Comparison of ENCODE assay signal across 8 cellular contexts in the genomic region with DNA sequence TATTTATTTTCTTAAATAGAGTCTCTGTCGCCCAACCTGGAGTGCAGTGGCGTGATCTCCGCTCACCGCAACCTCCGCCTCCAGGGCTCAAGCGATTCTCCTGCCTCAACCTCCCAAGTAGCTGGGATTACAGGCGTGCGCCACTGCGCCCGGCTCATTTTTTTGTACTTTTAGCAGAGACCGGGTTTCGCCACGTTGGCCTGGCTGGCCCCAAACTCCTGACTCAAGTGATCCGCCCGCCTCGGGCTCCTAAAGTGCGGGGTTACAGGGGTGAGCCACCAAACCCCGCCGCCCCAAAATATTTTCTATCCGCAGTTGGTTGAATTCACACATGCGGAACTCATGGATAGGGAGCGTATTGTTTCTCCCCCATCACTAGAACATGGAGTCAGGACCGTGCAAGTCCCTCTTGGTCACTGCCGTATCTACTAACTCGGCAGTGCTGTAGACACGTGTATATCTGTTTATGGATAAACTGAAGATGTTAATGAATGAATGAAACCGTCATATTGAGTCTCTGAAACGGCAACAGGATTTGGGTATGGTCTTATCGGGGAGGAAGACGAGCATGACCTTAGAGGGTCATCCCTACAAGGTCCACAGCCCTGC. TPM values are rescaled to one million over a fixed set of nuclear protein-coding genes. Genes with fewer than 3 reads are reported as not detected.
DNase-seq lines count a peak whose midpoint lies in the region; ATAC-seq, FAIRE-seq and TF ChIP-seq lines count a peak whose summit lies in the region.

No MANE protein-coding gene starts in this region.

- no peaks in the 10 kb centered on the region for H3K9me2 ChIP-seq in SK-N-SH

- H2AFZ ChIP-seq in SK-N-SH (ENCODE audit: low read depth) (peak overlapping the region; percentile 81), smooth muscle cell (ENCODE audit: low read depth) (peak overlapping the region; percentile 97)

- H3K9me3 Mint-ChIP-seq in activated CD4-positive, alpha-beta memory T cell treated with anti-CD3 and anti-CD28 coated beads for 36 hours, result no peaks in the 10 kb centered on the region

- H3K9me3 ChIP-seq in SK-N-SH, result no peaks in the 10 kb centered on the region
- H3K9me3 ChIP-seq in smooth muscle cell (replicated peaks; ENCODE audit: low read depth), result no peaks in the 10 kb centered on the region

- no peak; the same call in 2 of the 3 replicates for ATAC-seq in SK-N-SH treated with all-trans-retinoic acid at 6 μM for 48 hours
- ATAC-seq in left ventricle myocardium superior, result no peak

- H3K4me1 ChIP-seq in SK-N-SH (ENCODE audit: control insufficient read depth in 1 of 2, insufficient read depth in 2 of 2, low read depth in 1 of 2, low read length in 1 of 2) (peaks cover 8 to 17% of the 10 kb centered on the region in 2 experiments; a peak in 3 of 4 replicates), smooth muscle cell (ENCODE audit: low read depth) (peaks cover 20% of the 10 kb centered on the region)

- peaks cover 81% of the 10 kb centered on the region for H3K79me2 ChIP-seq in SK-N-SH (ENCODE audit: insufficient read depth)
- H3K79me2 ChIP-seq in smooth muscle cell (ENCODE audit: low read depth), result peaks cover 51% of the 10 kb centered on the region

- H3K36me3 Mint-ChIP-seq in activated CD4-positive, alpha-beta memory T cell treated with anti-CD3 and anti-CD28 coated beads for 36 hours, result peaks cover 6% of the 10 kb centered on the region

- peak overlapping the region; percentile 96 for H3K27ac Mint-ChIP-seq in activated CD4-positive, alpha-beta memory T cell treated with anti-CD3 and anti-CD28 coated beads for 36 hours

- H3K4me3 ChIP-seq in SK-N-SH (ENCODE audit: low read depth in 2 of 2, low read length in 1 of 2) (peak overlapping the region; percentile 93 to 99), smooth muscle cell (peak overlapping the region; percentile 67)

- no peaks in the 10 kb centered on the region for H4K20me1 ChIP-seq in SK-N-SH (ENCODE audit: insufficient read depth)
- H4K20me1 ChIP-seq in smooth muscle cell (ENCODE audit: low read depth), result peaks cover 13% of the 10 kb centered on the region

- H3F3A ChIP-seq in SK-N-SH (replicated peaks; ENCODE audit: insufficient read depth) (peaks cover 7% of the 10 kb centered on the region), smooth muscle cell (ENCODE audit: low read depth) (peaks cover 3% of the 10 kb centered on the region)

- POLR2A ChIA-PET in SK-N-SH (lab: Yijun Ruan, JAX), result interaction anchor here (0.9 to 2.6 kb wide), 5 partner anchors 120 to 453 kb away, joined by 3 to 24 read pairs (median 3); a partner anchor contains a TSS
- POLR2A ChIA-PET in activated CD4-positive, alpha-beta memory T cell treated with anti-CD3 and anti-CD28 coated beads for 36 hours (lab: Charles Lee), result interaction anchor here (3.1 kb wide), 1 partner anchor 81 kb away, joined by 16 read pairs; no protein-coding TSS in a partner anchor

- H3K4me2 ChIP-seq in SK-N-SH, result peak overlapping the region; percentile 91
- peak overlapping the region; percentile 86 for H3K4me2 ChIP-seq in smooth muscle cell

- intact Hi-C loops in activated CD4-positive, alpha-beta memory T cell treated with anti-CD3 and anti-CD28 coated beads for 36 hours (cut with micrococcal nuclease), result loop anchor here (5.0 kb wide), 1 partner anchor 396 kb away; no protein-coding TSS in a partner anchor
- intact Hi-C loops in left ventricle myocardium superior (cut with micrococcal nuclease), result no loop called here

- H3K27ac ChIP-seq in SK-N-SH (ENCODE audit: low read depth in 2 of 2, low read length in 1 of 2) (peak overlapping the region; percentile 93 to 98), smooth muscle cell (ENCODE audit: low read depth) (no peak overlapping the region)

- CTCF ChIA-PET in SK-N-SH (lab: Yijun Ruan, JAX), result interaction anchor here (1.1 to 2.5 kb wide), 5 partner anchors 8 to 454 kb away, joined by 3 to 19 read pairs (median 4); no protein-coding TSS in a partner anchor
- CTCF ChIA-PET in activated CD4-positive, alpha-beta memory T cell treated with anti-CD3 and anti-CD28 coated beads for 36 hours (lab: Charles Lee), result interaction anchor here (1.0 to 1.2 kb wide), 2 partner anchors 80 to 117 kb away, joined by 3 to 4 read pairs; no protein-coding TSS in a partner anchor

- WGBS in SK-N-SH (ENCODE audit: low lambda C conversion rate), result 38% methylated on average over 30 of the region's 30 CpGs
- 42% methylated on average over 30 of the region's 30 CpGs for WGBS in smooth muscle cell (ENCODE audit: low lambda C conversion rate)

- H3K27me3 ChIP-seq in SK-N-SH (ENCODE audit: insufficient read depth) (no peaks in the 10 kb centered on the region), smooth muscle cell (ENCODE audit: low read depth) (no peaks in the 10 kb centered on the region)

- no peaks in the 10 kb centered on the region for H3K27me3 Mint-ChIP-seq in activated CD4-positive, alpha-beta memory T cell treated with anti-CD3 and anti-CD28 coated beads for 36 hours

- peaks cover 0 to 17% of the 10 kb centered on the region in 2 experiments for H3K36me3 ChIP-seq in SK-N-SH (replicated peaks in 1 of 2; ENCODE audit: control insufficient read depth in 1 of 2, insufficient read depth in 2 of 2, low read length in 1 of 2)
- no peaks in the 10 kb centered on the region for H3K36me3 ChIP-seq in smooth muscle cell (ENCODE audit: low read depth)

- no peak for TF ChIP-seq POLR2A in H54 (IDR thresholded peaks at IDR 0.05; ENCODE audit: low read depth, low read length)

- H3K4me1 Mint-ChIP-seq in activated CD4-positive, alpha-beta memory T cell treated with anti-CD3 and anti-CD28 coated beads for 36 hours (ENCODE audit: low read depth), result peaks cover 58% of the 10 kb centered on the region

- no peak for FAIRE-seq in H54 (lab: Jason Lieb, UNC)

- no peak for TF ChIP-seq EP300 in SK-N-SH (IDR thresholded peaks at IDR 0.05; ENCODE audit: borderline replicate concordance in 1 of 2, low read depth in 1 of 2, low read length in 1 of 2)

- H3K4me3 Mint-ChIP-seq in activated CD4-positive, alpha-beta memory T cell treated with anti-CD3 and anti-CD28 coated beads for 36 hours, result peak overlapping the region; percentile 90

- H3K9ac ChIP-seq in SK-N-SH (peak overlapping the region; percentile 82), smooth muscle cell (ENCODE audit: low read depth) (peak overlapping the region; percentile 90)

- TF ChIP-seq CTCF in SK-N-SH (IDR thresholded peaks at IDR 0.05) (no peak), smooth muscle cell (IDR thresholded peaks at IDR 0.05; ENCODE audit: borderline replicate concordance, insufficient read depth, poor library complexity, severe bottlenecking) (no peak)

- DNase-seq in SK-N-SH, result peak; percentile 35
- no peak for DNase-seq in activated CD4-positive, alpha-beta memory T cell treated with anti-CD3 and anti-CD28 coated beads for 36 hours
- DNase-seq in left ventricle myocardium superior, result peak; percentile 35
- DNase-seq in smooth muscle cell (lab: John Stamatoyannopoulos, UW; ENCODE audit: unreplicated experiment), result no peak
- no peak for DNase-seq in H54 (ENCODE audit: insufficient read length, low spot score)
- no peak for DNase-seq in NCI-H1048 (lab: John Stamatoyannopoulos, UW)
- no peak for DNase-seq in NCI-H2029 treated with DMSO at 0.1 percent for 48 hours (lab: John Stamatoyannopoulos, UW)

- TF ChIP-seq RAD21 in SK-N-SH (IDR thresholded peaks at IDR 0.05; ENCODE audit: low read length), result no peak

TF ChIP-seq in SK-N-SH, 30 proteins besides CTCF, POLR2A, EP300 and RAD21 (continues in another document):
- TF ChIP-seq SMC3 (IDR thresholded peaks at IDR 0.05; ENCODE audit: low read depth, low read length), result 0 out of 2 replicates have a peak, but pooled peaks have one; percentile 1
- no peak for TF ChIP-seq NFIC (IDR thresholded peaks at IDR 0.05; ENCODE audit: borderline replicate concordance)
- no peak for TF ChIP-seq TEAD4 (IDR thresholded peaks at IDR 0.05; ENCODE audit: borderline replicate concordance, insufficient read depth)
- peak; percentile 66 for TF ChIP-seq MXI1 (IDR thresholded peaks at IDR 0.05; ENCODE audit: low read depth, low read length)

TF ChIP-seq in SK-N-SH treated with all-trans-retinoic acid at 6 μM for 48 hours, 23 proteins besides CTCF, POLR2A, EP300 and RAD21 (continues in another document):
- TF ChIP-seq ZFP30 (CRISPR knock-in tag; IDR thresholded peaks at IDR 0.05) (no peak), SNAI2 (CRISPR knock-in tag; IDR thresholded peaks at IDR 0.05) (no peak), ZC3H10 (CRISPR knock-in tag; IDR thresholded peaks at IDR 0.05) (no peak), CSDC2 (CRISPR knock-in tag; IDR thresholded peaks at IDR 0.05) (no peak)
- TF ChIP-seq, protein P1, sequence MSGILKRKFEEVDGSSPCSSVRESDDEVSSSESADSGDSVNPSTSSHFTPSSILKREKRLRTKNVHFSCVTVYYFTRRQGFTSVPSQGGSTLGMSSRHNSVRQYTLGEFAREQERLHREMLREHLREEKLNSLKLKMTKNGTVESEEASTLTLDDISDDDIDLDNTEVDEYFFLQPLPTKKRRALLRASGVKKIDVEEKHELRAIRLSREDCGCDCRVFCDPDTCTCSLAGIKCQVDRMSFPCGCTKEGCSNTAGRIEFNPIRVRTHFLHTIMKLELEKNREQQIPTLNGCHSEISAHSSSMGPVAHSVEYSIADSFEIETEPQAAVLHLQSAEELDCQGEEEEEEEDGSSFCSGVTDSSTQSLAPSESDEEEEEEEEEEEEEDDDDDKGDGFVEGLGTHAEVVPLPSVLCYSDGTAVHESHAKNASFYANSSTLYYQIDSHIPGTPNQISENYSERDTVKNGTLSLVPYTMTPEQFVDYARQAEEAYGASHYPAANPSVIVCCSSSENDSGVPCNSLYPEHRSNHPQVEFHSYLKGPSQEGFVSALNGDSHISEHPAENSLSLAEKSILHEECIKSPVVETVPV (CRISPR knock-in tag; IDR thresholded peaks at IDR 0.05), result no peak

RNA-seq across cellular contexts. Expression of a gene that starts 0.9 kb away (rescaled TPM):
- 10.1 and 13.3 TPM in 2 replicates for polyA plus RNA-seq in SK-N-SH (2012; rRNA removed)
- 13.4 and 16.0 TPM in 2 replicates for polyA plus RNA-seq in SK-N-SH (2012; cell fraction: cytosol; rRNA removed)
- polyA plus RNA-seq in SK-N-SH (2012; cell fraction: nucleus; rRNA removed), result 4.6 and 8.3 TPM in 2 replicates
- total RNA-seq in activated CD4-positive, alpha-beta memory T cell treated with anti-CD3 and anti-CD28 coated beads for 36 hours, result 1 to 10 TPM; 7.1 to 7.5 TPM
- total RNA-seq in left ventricle myocardium superior, result 27.7 TPM
- total RNA-seq in smooth muscle cell, result 13.7 and 15.6 TPM in 2 replicates
- 12.8 and 19.8 TPM in 2 replicates for polyA plus RNA-seq in smooth muscle cell

RNA-seq across cellular contexts. Expression of a gene that starts 2.0 kb away (rescaled TPM):
- 1.3 and 1.6 TPM in 2 replicates for polyA plus RNA-seq in SK-N-SH (2012; rRNA removed)
- 0.85 and 0.97 TPM in 2 replicates for polyA plus RNA-seq in SK-N-SH (2012; cell fraction: cytosol; rRNA removed)
- polyA plus RNA-seq in SK-N-SH (2012; cell fraction: nucleus; rRNA removed), result 4.2 and 5.6 TPM in 2 replicates
- total RNA-seq in activated CD4-positive, alpha-beta memory T cell treated with anti-CD3 and anti-CD28 coated beads for 36 hours, result 1 to 10 TPM; 5.5 to 6.3 TPM
- 2.2 TPM for total RNA-seq in left ventricle myocardium superior
- total RNA-seq in smooth muscle cell, result 4.6 and 6.2 TPM in 2 replicates
- 1.2 and 3.7 TPM in 2 replicates for polyA plus RNA-seq in smooth muscle cell

Comparison
In these comparisons a context has a peak if more than half of its experiments do, and no peak if none do; other contexts are left out.
1. DNase-seq: peak in SK-N-SH (single experiment) and left ventricle myocardium superior (single experiment); none in activated CD4-positive, alpha-beta memory T cell treated with anti-CD3 and anti-CD28 coated beads for 36 hours (single experiment), smooth muscle cell (single experiment), H54 (single experiment), NCI-H1048 (single experiment) and NCI-H2029 treated with DMSO at 0.1 percent for 48 hours (single experiment).